Comparison of ENCODE assay signal across 17 cellular contexts in genomic region chr16:4285167-4285566, GRCh38. TPM values are rescaled to one million over a fixed set of nuclear protein-coding genes. Genes with fewer than 3 reads are reported as not detected.
DNase-seq lines count a peak whose midpoint lies in the region; TF ChIP-seq lines count a peak whose summit lies in the region.
"Had no signal": no experiment of that assay in that cellular context is flagged by ENCODE, and none has a peak within 500 bp of the region (broad histone marks: within the 10 kb centered on the region; RNA-seq: fewer than 3 reads in every experiment).

No MANE protein-coding gene starts in this region.

- H3K4me3 Mint-ChIP-seq in chondrocyte (ENCODE audit: unreplicated experiment) = no peak overlapping the region
- H3K4me3 Mint-ChIP-seq: CD4-positive, alpha-beta T cell; H9; IgD-negative memory B cell; T-cell had no signal

- DNase-seq in NCI-H146 (lab: John Stamatoyannopoulos, UW) = peak; percentile 48
- DNase-seq in NCI-H146 treated with DMSO at 0.1 percent for 48 hours (lab: John Stamatoyannopoulos, UW; ENCODE audit: unreplicated experiment) = no peak
- DNase-seq in DMS79 (lab: John Stamatoyannopoulos, UW) = peak; percentile 73
- peak; percentile 25 for DNase-seq in NCI-H69 (lab: John Stamatoyannopoulos, UW)
- DNase-seq in head of caudate nucleus = peak in 25 of 42 donors; percentile 4 to 72 (median 40)
- no peak for DNase-seq in NCI-H1694 treated with DMSO at 0.1 percent for 48 hours (lab: John Stamatoyannopoulos, UW)
- no peak for DNase-seq in chondrocyte (ENCODE audit: low spot score)
- DNase-seq in T-helper 9 cell = no peak
- DNase-seq: CD4-positive, alpha-beta T cell; H9; MV-4-11; NCI-H2081; NK-92 treated with Interleukin-12 subunit alpha and Interleukin-12 subunit beta, amount 100 ng/mL, for 24 hours; T-cell had no signal

- no peak overlapping the region for H3K27ac Mint-ChIP-seq in chondrocyte (ENCODE audit: unreplicated experiment)
- H3K27ac Mint-ChIP-seq: CD4-positive, alpha-beta T cell; IgD-negative memory B cell; T-cell had no signal

- H3K36me3 Mint-ChIP-seq in chondrocyte (ENCODE audit: low read depth) = peaks cover 4% of the 10 kb centered on the region
- H3K36me3 Mint-ChIP-seq: T-cell had no signal

- peaks cover 14% of the 10 kb centered on the region for H3K4me1 Mint-ChIP-seq in chondrocyte (ENCODE audit: low read depth)

- H3K9me3 Mint-ChIP-seq in chondrocyte (ENCODE audit: low read depth) = peaks cover 6% of the 10 kb centered on the region
- H3K9me3 Mint-ChIP-seq: CD4-positive, alpha-beta T cell had no signal

- no peak for TF ChIP-seq CTCF in chondrocyte (IDR thresholded peaks at IDR 0.05)

- no peaks in the 10 kb centered on the region for H3K27me3 Mint-ChIP-seq in chondrocyte (ENCODE audit: low read depth)

- intact Hi-C loops in head of caudate nucleus (cut with DNase I) = no loop called here

RNA-seq across cellular contexts. Expression of gene TFAP4, which starts 12.3 kb away (rescaled TPM):
- 2.5 to 4.0 TPM (median 2.5 TPM) in 3 replicates for total RNA-seq in chondrocyte

RNA-seq across cellular contexts. Expression of gene GLIS2, which starts 30.7 kb away (rescaled TPM):
- 58.7 to 62.8 TPM (median 61.2 TPM) in 3 replicates for total RNA-seq in chondrocyte
- total RNA-seq: CD4-positive, alpha-beta T cell had no signal

RNA-seq across cellular contexts. Expression of gene SRL, which starts 43.3 kb away (rescaled TPM):
- total RNA-seq in chondrocyte = not detected in 3 replicates
- total RNA-seq: CD4-positive, alpha-beta T cell; H9; NCI-H460; SK-MEL-5 had no signal

Comparison
In these comparisons a context has a peak if more than half of its experiments do, and no peak if none do; other contexts are left out.
1. DNase-seq: peak in NCI-H146 (single experiment), DMS79 (single experiment), NCI-H69 (single experiment) and head of caudate nucleus (25 of 42); none in NCI-H146 treated with DMSO at 0.1 percent for 48 hours (single experiment), NCI-H1694 treated with DMSO at 0.1 percent for 48 hours (single experiment), chondrocyte (single experiment) and T-helper 9 cell (single experiment).